Comparison of ENCODE assay signal across 8 cellular contexts in the genomic region with DNA sequence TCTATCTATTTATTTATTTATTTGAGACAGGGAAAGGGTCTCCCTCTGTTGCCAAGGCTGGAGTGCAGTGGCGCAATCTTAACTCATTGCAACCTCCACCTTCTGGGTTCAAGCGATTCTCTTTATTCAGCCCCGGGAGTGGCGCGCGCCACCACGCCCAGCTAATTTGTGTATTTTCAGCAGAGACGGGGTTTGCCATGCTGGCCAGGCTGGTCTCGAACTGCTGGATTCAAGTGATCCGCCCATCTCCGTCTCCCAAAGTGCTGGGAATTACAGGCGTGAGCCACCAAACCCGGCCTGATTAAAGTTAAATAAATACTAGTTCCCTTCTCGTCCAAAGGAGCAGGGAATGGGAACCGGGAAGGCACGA.
DNase-seq lines count a peak whose midpoint lies in the region.

No MANE protein-coding gene starts in this region.

- H3K36me3 Mint-ChIP-seq in activated naive CD8-positive, alpha-beta T cell: no peaks in the 10 kb centered on the region

- H3K4me3 Mint-ChIP-seq in activated naive CD8-positive, alpha-beta T cell: peak overlapping the region; percentile 80

- H3K4me1 ChIP-seq in iPS-20b (ENCODE audit: insufficient read depth, low read length) (peaks cover 8% of the 10 kb centered on the region; the same call in 1 of the 2 replicates), stomach smooth muscle (ENCODE audit: control insufficient read depth, insufficient read depth, low read length) (peaks cover 29% of the 10 kb centered on the region)

- H3K27ac Mint-ChIP-seq in activated naive CD8-positive, alpha-beta T cell: peak overlapping the region; percentile 41

- H3K36me3 ChIP-seq in iPS-20b (ENCODE audit: insufficient read depth, low read depth, low read length) (no peaks in the 10 kb centered on the region), stomach smooth muscle (ENCODE audit: control insufficient read depth in 2 of 2, insufficient read depth in 2 of 2, low read length in 2 of 2) (no peaks in the 10 kb centered on the region)

- H3K9me3 Mint-ChIP-seq in activated naive CD8-positive, alpha-beta T cell (ENCODE audit: low read depth): no peaks in the 10 kb centered on the region

- H3K27me3 ChIP-seq in iPS-20b (ENCODE audit: insufficient read depth, low read length) (peaks cover 55% of the 10 kb centered on the region), stomach smooth muscle (ENCODE audit: control insufficient read depth in 1 of 2, insufficient read depth in 2 of 2, low read length in 2 of 2) (no peaks in the 10 kb centered on the region)

- H3K9ac ChIP-seq in iPS-20b (ENCODE audit: low read depth, low read length): peak overlapping the region; percentile 45
- H3K9ac ChIP-seq in stomach smooth muscle (ENCODE audit: low read length in 2 of 2): peak overlapping the region; percentile 77 to 82

- no peaks in the 10 kb centered on the region for H3K27me3 Mint-ChIP-seq in activated naive CD8-positive, alpha-beta T cell

- H3K9me3 ChIP-seq in iPS-20b (ENCODE audit: insufficient read depth, low read depth, low read length) (no peaks in the 10 kb centered on the region), stomach smooth muscle (ENCODE audit: control insufficient read depth in 2 of 2, low read length in 2 of 2) (no peaks in the 10 kb centered on the region)

- DNase-seq in NCI-H2227 (lab: John Stamatoyannopoulos, UW; ENCODE audit: unreplicated experiment): peak; percentile 67
- DNase-seq in NCI-H2227 treated with DMSO at 0.1 percent for 48 hours (lab: John Stamatoyannopoulos, UW): no peak
- DNase-seq in stimulated activated CD4-positive, alpha-beta T cell treated with anti-CD3 and anti-CD28 coated beads, Interleukin-4, amount 100 ng/mL, for 4 hours: no peak
- DNase-seq in DMS79 treated with DMSO at 0.1 percent for 48 hours (lab: John Stamatoyannopoulos, UW): no peak
- no peak for DNase-seq in D341Med (ENCODE audit: low spot score)

- H3K4me3 ChIP-seq in iPS-20b (ENCODE audit: low read length): peak overlapping the region; percentile 94
- H3K4me3 ChIP-seq in stomach smooth muscle (ENCODE audit: low read length in 2 of 2): peak overlapping the region; percentile 57 to 92

- H3K4me1 Mint-ChIP-seq in activated naive CD8-positive, alpha-beta T cell (ENCODE audit: low read depth): peaks cover 34% of the 10 kb centered on the region

- H3K27ac ChIP-seq in iPS-20b (ENCODE audit: low read length) (no peak overlapping the region), stomach smooth muscle (ENCODE audit: low read length) (peak overlapping the region; percentile 99)
